In the genomic region with DNA sequence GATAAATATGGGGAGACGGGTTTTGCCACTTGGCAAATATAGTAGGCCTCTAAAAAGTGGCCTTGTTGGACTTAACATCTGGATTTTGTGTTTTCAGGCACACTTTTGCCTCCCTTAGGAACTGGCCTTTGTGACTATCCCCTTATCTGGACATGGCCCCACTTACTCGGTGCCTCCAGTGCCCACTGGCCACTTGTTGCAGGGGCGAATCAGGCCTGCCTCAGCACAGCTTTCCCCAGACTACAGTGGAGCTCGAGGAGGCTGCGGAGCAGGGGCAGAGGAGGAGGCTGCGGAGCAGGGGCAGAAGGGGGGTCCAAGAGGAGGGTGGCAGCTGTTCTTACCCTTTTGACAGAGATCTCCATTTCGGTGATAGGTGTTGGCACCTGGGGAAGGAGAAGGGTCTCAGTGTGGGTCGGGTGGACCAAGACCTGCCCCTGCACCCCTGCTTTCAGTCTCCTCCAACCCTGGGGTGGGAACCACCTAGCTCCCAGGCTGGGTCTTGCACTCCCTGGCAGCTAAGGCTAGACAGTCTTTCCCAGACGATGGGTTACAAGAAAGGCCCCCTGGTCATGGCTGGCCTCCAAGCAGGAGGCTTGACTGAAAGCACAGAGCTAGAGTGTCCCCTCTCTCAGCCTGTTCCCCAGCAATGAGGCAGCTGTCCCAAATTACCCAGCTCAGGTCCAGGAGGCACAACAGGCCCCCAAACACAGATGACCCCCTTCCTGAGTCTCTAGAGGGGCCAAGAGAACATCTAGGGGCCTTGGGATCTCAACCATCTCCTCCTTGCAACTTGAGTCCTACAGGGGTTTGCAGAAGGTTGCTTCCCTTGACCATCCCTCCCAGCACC, we compare ENCODE assay signal across 18 cellular contexts. TPM values are rescaled to one million over a fixed set of nuclear protein-coding genes. Genes with fewer than 3 reads are reported as not detected.
A peak's percentile ranks its signal among the peaks of the same experiment; 100 is the strongest.
DNase-seq lines count a peak whose midpoint lies in the region; ATAC-seq and TF ChIP-seq lines count a peak whose summit lies in the region.
"Had no signal": no experiment of that assay in that cellular context is flagged by ENCODE, and none has a peak within 500 bp of the region (broad histone marks: within the 10 kb centered on the region; RNA-seq: fewer than 3 reads in every experiment).

No MANE protein-coding gene starts in this region.

- no peaks in the 10 kb centered on the region for H4K20me1 ChIP-seq in hepatocyte (ENCODE audit: insufficient read depth, poor library complexity, severe bottlenecking)

- H3K36me3 ChIP-seq in hepatocyte (replicated peaks; ENCODE audit: insufficient read depth, low read depth): no peaks in the 10 kb centered on the region

- H3K27me3 ChIP-seq in hepatocyte: no peaks in the 10 kb centered on the region

- 91% methylated on average over 9 of the region's 9 CpGs for WGBS in hepatocyte (ENCODE audit: low lambda C conversion rate, missing lambda C conversion rate)

- TF ChIP-seq CTCF in 22Rv1 (IDR thresholded peaks at IDR 0.05) (no peak), C4-2B (conservative IDR thresholded peaks at IDR 0.05) (no peak), hepatocyte (IDR thresholded peaks at IDR 0.05; ENCODE audit: poor library complexity) (no peak)

- no peaks in the 10 kb centered on the region for H3K79me2 ChIP-seq in hepatocyte

- H3K9me2 ChIP-seq in hepatocyte (replicated peaks; ENCODE audit: insufficient read depth): no peaks in the 10 kb centered on the region

- no peak overlapping the region for H3K4me3 ChIP-seq in hepatocyte

- H3K4me1 ChIP-seq in hepatocyte (ENCODE audit: insufficient read depth): peaks cover 6% of the 10 kb centered on the region

- peak; percentile 2 for DNase-seq in hepatocyte (ENCODE audit: low spot score)
- DNase-seq in sciatic nerve (ENCODE audit: low spot score): peak; percentile 37
- DNase-seq in kidney tubule cell (ENCODE audit: low spot score): no peak
- DNase-seq: ACHN, DMS79 treated with DMSO at 0.1 percent for 48 hours, HFFc6, KG1, NCI-H1417 treated with DMSO at 0.1 percent for 48 hours, NCI-H187 treated with DMSO at 0.1 percent for 48 hours, NCI-H226, NCI-H524, NCI-H82, RPMI8226 had no signal

- H3K27ac ChIP-seq in 22Rv1 (peak overlapping the region; percentile 81), C4-2B (peak overlapping the region; percentile 77), hepatocyte (no peak overlapping the region)

- no peaks in the 10 kb centered on the region for H3K9me3 ChIP-seq in hepatocyte (ENCODE audit: low read depth)

- H3K4me2 ChIP-seq in hepatocyte: no peak overlapping the region

- no peak for ATAC-seq in sciatic nerve
- ATAC-seq in GM18907 (IDR thresholded peaks at IDR 0.05; ENCODE audit: unreplicated experiment): no peak
- no peak for ATAC-seq in HG02798 (IDR thresholded peaks at IDR 0.05; ENCODE audit: poor library complexity, unreplicated experiment)

- intact Hi-C loops in sciatic nerve (cut with DNase I): no loop called here

- no peak overlapping the region for H2AFZ ChIP-seq in hepatocyte

RNA-seq across cellular contexts. Expression of gene SEMA3G, which starts 6.1 kb away (rescaled TPM):
- total RNA-seq in hepatocyte: 1.5 and 3.8 TPM in 2 replicates
- 0.48 and 1.5 TPM in 2 replicates for polyA plus RNA-seq in hepatocyte
- 38.3 TPM for total RNA-seq in sciatic nerve
- total RNA-seq: HFFc6 had no signal
- polyA plus RNA-seq: CD14-positive monocyte had no signal

RNA-seq across cellular contexts. Expression of gene TNNC1, which starts 15.0 kb away (rescaled TPM):
- total RNA-seq in hepatocyte (15.0 and 16.1 TPM in 2 replicates), sciatic nerve (205 TPM)
- polyA plus RNA-seq in hepatocyte: 9.7 and 19.8 TPM in 2 replicates
- polyA plus RNA-seq: CD14-positive monocyte had no signal

RNA-seq across cellular contexts. Expression of gene NISCH, which starts 16.6 kb away (rescaled TPM):
- total RNA-seq in hepatocyte (52.1 and 74.5 TPM in 2 replicates), sciatic nerve (163 TPM)
- polyA plus RNA-seq in hepatocyte: 58.9 and 66.3 TPM in 2 replicates

RNA-seq across cellular contexts. Expression of gene PHF7, which starts 28.3 kb away (rescaled TPM):
- total RNA-seq in hepatocyte (7.1 and 7.2 TPM in 2 replicates), sciatic nerve (11.4 TPM)
- polyA plus RNA-seq in hepatocyte: 3.9 and 7.1 TPM in 2 replicates

RNA-seq across cellular contexts. Expression of gene BAP1, which starts 29.0 kb away (rescaled TPM):
- 54.1 and 68.5 TPM in 2 replicates for total RNA-seq in hepatocyte
- 57.4 and 59.2 TPM in 2 replicates for polyA plus RNA-seq in hepatocyte
- 59.5 TPM for total RNA-seq in sciatic nerve

Comparison
In these comparisons a context has a peak if more than half of its experiments do, and no peak if none do; other contexts are left out.
1. RNA of gene TNNC1, which starts 15.0 kb away (total RNA-seq): 205 TPM in sciatic nerve (single experiment); 15.0 to 16.1 TPM in hepatocyte; every median in the first group is over 10 times any median in the second.